ENCODE assay signal across 8 cellular contexts in the genomic region with DNA sequence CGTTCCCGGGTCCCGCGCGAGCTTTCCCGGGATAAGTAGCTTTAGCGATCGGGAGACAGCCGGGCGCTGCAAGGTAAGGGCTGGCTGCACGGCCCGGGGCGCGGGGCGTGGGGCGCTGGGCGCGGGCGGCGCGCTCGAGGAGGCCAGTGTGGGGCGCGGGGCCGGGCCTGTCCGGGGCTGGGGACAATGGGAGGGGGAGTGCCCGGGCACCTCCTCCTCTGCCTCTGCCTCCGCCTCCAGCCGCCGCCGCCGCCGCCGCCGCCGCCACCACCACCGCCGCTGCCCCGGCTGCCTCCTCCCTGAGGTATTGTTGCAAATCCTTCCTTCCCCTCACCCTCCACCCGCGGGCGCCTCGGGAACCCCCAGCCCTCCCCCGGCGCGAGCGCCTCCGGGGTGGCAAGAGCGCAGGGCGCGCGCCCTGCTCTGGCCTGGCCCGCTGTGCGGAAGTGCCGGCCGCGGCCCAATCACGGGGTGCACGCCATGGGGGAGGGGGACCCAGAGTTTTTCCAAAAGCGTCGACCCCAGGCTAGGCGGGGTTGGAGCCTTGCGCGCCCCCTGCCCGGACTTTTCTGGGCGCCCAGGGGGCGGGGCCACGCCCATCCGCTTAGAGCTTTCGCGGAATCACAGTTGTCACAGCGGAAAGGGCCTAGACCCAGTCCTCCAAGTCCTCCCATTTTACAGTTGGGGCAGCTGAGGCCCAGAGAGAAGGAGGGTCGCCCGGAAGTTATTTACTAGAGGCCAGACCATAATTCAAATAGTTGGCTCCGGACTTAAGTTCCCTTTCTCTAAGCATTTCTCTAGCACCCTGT. TPM values are rescaled to one million over a fixed set of nuclear protein-coding genes. Genes with fewer than 3 reads are reported as not detected.
A peak's percentile ranks its signal among the peaks of the same experiment; 100 is the strongest.
DNase-seq lines count a peak whose midpoint lies in the region; ATAC-seq and TF ChIP-seq lines count a peak whose summit lies in the region.

A gene with protein sequence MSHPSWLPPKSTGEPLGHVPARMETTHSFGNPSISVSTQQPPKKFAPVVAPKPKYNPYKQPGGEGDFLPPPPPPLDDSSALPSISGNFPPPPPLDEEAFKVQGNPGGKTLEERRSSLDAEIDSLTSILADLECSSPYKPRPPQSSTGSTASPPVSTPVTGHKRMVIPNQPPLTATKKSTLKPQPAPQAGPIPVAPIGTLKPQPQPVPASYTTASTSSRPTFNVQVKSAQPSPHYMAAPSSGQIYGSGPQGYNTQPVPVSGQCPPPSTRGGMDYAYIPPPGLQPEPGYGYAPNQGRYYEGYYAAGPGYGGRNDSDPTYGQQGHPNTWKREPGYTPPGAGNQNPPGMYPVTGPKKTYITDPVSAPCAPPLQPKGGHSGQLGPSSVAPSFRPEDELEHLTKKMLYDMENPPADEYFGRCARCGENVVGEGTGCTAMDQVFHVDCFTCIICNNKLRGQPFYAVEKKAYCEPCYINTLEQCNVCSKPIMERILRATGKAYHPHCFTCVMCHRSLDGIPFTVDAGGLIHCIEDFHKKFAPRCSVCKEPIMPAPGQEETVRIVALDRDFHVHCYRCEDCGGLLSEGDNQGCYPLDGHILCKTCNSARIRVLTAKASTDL (plus strand): TSS at position 209 of the 809 bp plus-strand sequence. CDS start 251,964 bp downstream, outside the sequence.

- peak within 1 kb of the TSS; percentile 78 for H3K27ac ChIP-seq in cingulate gyrus (ENCODE audit: low read depth, low read length)

- POLR2A ChIA-PET in HEK293T (lab: Yijun Ruan, JAX): interaction anchor here (0.7 to 1.4 kb wide), 5 partner anchors 10 to 148 kb away, joined by 3 read pairs; no protein-coding TSS in a partner anchor

- peak; percentile 74 for ATAC-seq in left colon

- peak within 1 kb of the TSS; percentile 36 for H3K4me3 ChIP-seq in GM12875 (ENCODE audit: low read depth, low read length)

- intact Hi-C loops in left colon (cut with DNase I, micrococcal nuclease): loop anchor here in 1 of 2 donors (10.0 kb wide), 1 partner anchor 409 kb away; a partner anchor contains a TSS

- CTCF ChIA-PET in HEK293T (lab: Yijun Ruan, JAX): interaction anchor here (1.1 kb wide), 1 partner anchor 126 kb away, joined by 4 read pairs; no protein-coding TSS in a partner anchor

- DNase-seq in HEK293T (ENCODE audit: extremely low spot score): peak; percentile 48
- DNase-seq in NCI-H1048 (lab: John Stamatoyannopoulos, UW): peak; percentile 63
- peak; percentile 83 to 86 for DNase-seq in activated CD4-positive, alpha-beta T cell treated with anti-CD3 and anti-CD28 coated beads for 4 hours
- DNase-seq in left colon: peak; percentile 78 to 82
- peak; percentile 69 to 72 for DNase-seq in stimulated activated CD4-positive, alpha-beta T cell treated with anti-CD3 and anti-CD28 coated beads, Interleukin-1b, Interleukin-23, amount 100 ng/mL, for 4 hours (ENCODE audit: low read depth in 2 of 2)
- no peak for DNase-seq in NCI-H128 (lab: John Stamatoyannopoulos, UW; ENCODE audit: unreplicated experiment)

- no peak for TF ChIP-seq CTCF in GM12875 (IDR thresholded peaks at IDR 0.05; ENCODE audit: borderline replicate concordance, insufficient read depth, low read depth, low read length)

TF ChIP-seq in HEK293T, 16 proteins besides CTCF, POLR2A, EP300 and RAD21:
- no peak for TF ChIP-seq LEF1 (IDR thresholded peaks at IDR 0.05; ENCODE audit: borderline replicate concordance)

RNA-seq across cellular contexts. Expression of the gene that starts here (rescaled TPM):
- 100 to 1,000 TPM; 228 to 258 TPM for total RNA-seq in left colon
